ENCODE assay signal across 13 cellular contexts in the genomic region with DNA sequence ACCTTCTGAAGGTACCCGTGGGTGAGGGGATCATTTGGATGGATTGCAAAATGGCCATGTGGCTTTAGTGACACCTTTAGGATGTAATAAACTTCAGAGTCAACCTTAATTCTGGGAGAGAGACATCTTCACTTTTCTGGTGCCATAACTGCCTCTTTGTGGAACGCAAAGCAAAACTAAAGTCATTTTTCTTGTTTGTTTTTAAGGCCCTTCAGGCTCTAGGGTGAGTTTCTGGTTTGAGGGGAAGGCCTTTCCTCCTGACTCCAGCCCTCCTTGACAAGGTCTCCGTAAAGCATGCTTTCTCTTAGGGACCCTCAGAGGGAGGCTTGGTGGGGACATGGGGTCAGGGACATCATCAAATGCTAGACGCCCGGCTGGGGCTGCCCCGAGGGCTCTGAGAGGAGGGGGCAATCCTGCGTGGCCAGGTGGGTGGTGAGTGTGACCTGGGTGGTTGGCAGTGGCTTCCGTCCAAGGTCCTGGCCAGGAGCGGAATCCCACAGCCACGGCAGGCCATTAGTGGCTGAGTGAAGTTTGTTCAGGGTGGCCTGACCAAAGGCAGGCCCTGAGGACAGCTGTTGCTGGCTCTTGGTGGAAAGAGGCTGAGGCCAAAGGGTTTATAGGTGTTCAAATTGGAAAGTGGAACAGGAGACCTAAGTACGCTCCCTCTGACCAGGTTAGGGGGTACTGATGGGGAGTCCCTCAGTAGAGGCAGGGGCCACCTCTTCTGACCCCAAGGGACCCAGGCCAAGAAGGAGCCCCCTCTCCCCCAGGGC.
DNase-seq lines count a peak whose midpoint lies in the region; ATAC-seq and TF ChIP-seq lines count a peak whose summit lies in the region.
"Had no signal": no experiment of that assay in that cellular context is flagged by ENCODE, and none has a peak within 500 bp of the region (broad histone marks: within the 10 kb centered on the region; RNA-seq: fewer than 3 reads in every experiment).

No MANE protein-coding gene starts in this region.

- no peak overlapping the region for H3K4me3 Mint-ChIP-seq in Caco-2 (ENCODE audit: unreplicated experiment)
- H3K4me3 Mint-ChIP-seq: CD8-positive, alpha-beta T cell had no signal

- peaks cover 9% of the 10 kb centered on the region for H3K9me3 Mint-ChIP-seq in Caco-2 (ENCODE audit: unreplicated experiment)

- H3K9me3 ChIP-seq in Caco-2 = peaks cover 18% of the 10 kb centered on the region
- H3K9me3 ChIP-seq in skeletal muscle satellite cell (replicated peaks; ENCODE audit: low read length) = no peaks in the 10 kb centered on the region

- peaks cover 8% of the 10 kb centered on the region; the same call in 1 of the 2 replicates for H3K4me1 ChIP-seq in Caco-2
- H3K4me1 ChIP-seq in skeletal muscle satellite cell (ENCODE audit: control insufficient read depth, insufficient read depth, low read length) = peaks cover 69% of the 10 kb centered on the region

- H3K36me3 Mint-ChIP-seq in Caco-2 (ENCODE audit: insufficient read depth, unreplicated experiment) = no peaks in the 10 kb centered on the region
- H3K36me3 Mint-ChIP-seq: CD8-positive, alpha-beta T cell had no signal

- H3K9ac ChIP-seq in skeletal muscle satellite cell (ENCODE audit: low read depth, low read length) = peak overlapping the region; percentile 54

- H3K4me2 ChIP-seq in skeletal muscle satellite cell (ENCODE audit: low read length) = no peak overlapping the region

- H3K27me3 Mint-ChIP-seq in Caco-2 (ENCODE audit: insufficient read depth, unreplicated experiment) = no peaks in the 10 kb centered on the region

- H3K27ac Mint-ChIP-seq in Caco-2 (ENCODE audit: unreplicated experiment) = peak overlapping the region; percentile 69
- H3K27ac Mint-ChIP-seq: CD8-positive, alpha-beta T cell had no signal

- intact Hi-C loops in Caco-2 (cut with micrococcal nuclease; ENCODE audit: unreplicated experiment) = no loop called here

- H3K4me3 ChIP-seq in Caco-2 (ENCODE audit: low read depth, low read length) (no peak overlapping the region), skeletal muscle satellite cell (ENCODE audit: low read length) (no peak overlapping the region)

- no peaks in the 10 kb centered on the region for H3K36me3 ChIP-seq in Caco-2 (ENCODE audit: control insufficient read depth, insufficient read depth, low read length)
- H3K36me3 ChIP-seq in skeletal muscle satellite cell (ENCODE audit: insufficient read depth, low read length) = no peaks in the 10 kb centered on the region

- CTCF ChIA-PET in Caco-2 (lab: Charles Lee) = no interaction called here
- CTCF ChIA-PET in RWPE1 (lab: Yijun Ruan, JAX) = no interaction called here

- POLR2A ChIA-PET in Caco-2 (lab: Charles Lee) = no interaction called here
- POLR2A ChIA-PET in RWPE1 (lab: Yijun Ruan, JAX; ENCODE audit: low non-redundant PET) = no interaction called here

- DNase-seq in Caco-2 (peak in 1 of 2 experiments; percentile 19), RWPE1 (ENCODE audit: low spot score) (no peak), left lobe of liver (ENCODE audit: low spot score) (peak; percentile 42), iPS-NIHi7 (ENCODE audit: extremely low spot score) (no peak), NCI-H2107 treated with DMSO at 0.1 percent for 48 hours (lab: John Stamatoyannopoulos, UW; ENCODE audit: unreplicated experiment) (no peak)
- DNase-seq: activated CD4-positive, CD25-positive, alpha-beta regulatory T cell; Karpas-422; NCI-H2029 treated with DMSO at 0.1 percent for 48 hours; NK-92 treated with Interleukin-12 subunit alpha and Interleukin-12 subunit beta, amount 100 ng/mL, for 24 hours; stimulated activated CD4-positive, alpha-beta T cell treated with anti-CD3 and anti-CD28 coated beads, Interleukin-2, amount 100 ng/mL, for 48 hours had no signal

- ATAC-seq in left lobe of liver (no peak), HG02623 (IDR thresholded peaks at IDR 0.05; ENCODE audit: unreplicated experiment) (no peak)
- ATAC-seq: CD8-positive, alpha-beta T cell had no signal

- no peaks in the 10 kb centered on the region for H3K27me3 ChIP-seq in Caco-2 (replicated peaks; ENCODE audit: control insufficient read depth, insufficient read depth, low read length)
- no peaks in the 10 kb centered on the region for H3K27me3 ChIP-seq in skeletal muscle satellite cell (ENCODE audit: control insufficient read depth, insufficient read depth, low read length)

- no TSS peak for BruUV-seq in Caco-2 (replicated peaks; lab: Mats Ljungman, UMichigan)

- peaks cover 21% of the 10 kb centered on the region for H3K4me1 Mint-ChIP-seq in Caco-2 (ENCODE audit: low read depth, unreplicated experiment)

- TF ChIP-seq CTCF in Caco-2 (IDR thresholded peaks at IDR 0.05; ENCODE audit: insufficient read depth in 1 of 2, low read depth in 1 of 2, low read length in 1 of 2, severe bottlenecking in 1 of 2, unreplicated experiment in 1 of 2) (no peak), RWPE1 (conservative IDR thresholded peaks at IDR 0.05; ENCODE audit: low read depth) (no peak)

- H3K27ac ChIP-seq in RWPE1 = peak overlapping the region; percentile 57
